1 cellular context compared by ENCODE assay signal in genomic region chr1:27862671-27863551, GRCh38.
TF ChIP-seq lines count a peak whose summit lies in the region.

No MANE protein-coding gene starts in this region.

TF ChIP-seq in GM12878, 131 proteins besides CTCF, POLR2A, EP300 and RAD21 (continues in another document):
- TF ChIP-seq ZNF217 (IDR thresholded peaks at IDR 0.05): no peak
- TF ChIP-seq ASH2L (IDR thresholded peaks at IDR 0.05; ENCODE audit: borderline replicate concordance, low read depth): no peak; the same call in 1 of the 2 replicates
- no peak for TF ChIP-seq SUZ12 (IDR thresholded peaks at IDR 0.05; ENCODE audit: unreplicated experiment)
- TF ChIP-seq MLLT1 (IDR thresholded peaks at IDR 0.05): peak; percentile 61; the same call in 1 of the 2 replicates
- TF ChIP-seq FOXK2 (IDR thresholded peaks at IDR 0.05): no peak
- TF ChIP-seq CHD4 (IDR thresholded peaks at IDR 0.05): no peak
- TF ChIP-seq ELK1 (IDR thresholded peaks at IDR 0.05; ENCODE audit: low read depth, low read length): no peak
- TF ChIP-seq MAX (IDR thresholded peaks at IDR 0.05; ENCODE audit: low read depth, low read length): 0 out of 2 replicates have a peak, but pooled peaks have one; percentile 9
- TF ChIP-seq ZBED1 (IDR thresholded peaks at IDR 0.05; ENCODE audit: borderline replicate concordance): no peak
- no peak for TF ChIP-seq POLR2AphosphoS2 (IDR thresholded peaks at IDR 0.05; ENCODE audit: low read depth, low read length)
- no peak for TF ChIP-seq HDAC6 (IDR thresholded peaks at IDR 0.05; ENCODE audit: unreplicated experiment)
- TF ChIP-seq MTA2 (IDR thresholded peaks at IDR 0.05; ENCODE audit: low read depth): peak; percentile 81
- TF ChIP-seq MEF2A (IDR thresholded peaks at IDR 0.05; ENCODE audit: insufficient read depth, low read depth, low read length): no peak
- TF ChIP-seq NFYA (IDR thresholded peaks at IDR 0.05; ENCODE audit: borderline replicate concordance, low read depth, low read length): no peak
- no peak for TF ChIP-seq ZNF207 (IDR thresholded peaks at IDR 0.05; ENCODE audit: borderline replicate concordance)
- TF ChIP-seq IKZF1 (conservative IDR thresholded peaks at IDR 0.05): peak; percentile 97
- peak; percentile 75; the same call in 1 of the 2 replicates for TF ChIP-seq DPF2 (IDR thresholded peaks at IDR 0.05)
- TF ChIP-seq NR2C1 (IDR thresholded peaks at IDR 0.05): no peak
- TF ChIP-seq ETV6 (conservative IDR thresholded peaks at IDR 0.05 in 1 of 2, IDR thresholded peaks at IDR 0.05 in 1 of 2; ENCODE audit: borderline replicate concordance in 1 of 2, low read depth in 1 of 2): no peak
- no peak for TF ChIP-seq ZNF24 (IDR thresholded peaks at IDR 0.05)
- TF ChIP-seq TCF3 (IDR thresholded peaks at IDR 0.05; ENCODE audit: borderline replicate concordance, insufficient read depth, low read depth, low read length): no peak
- no peak for TF ChIP-seq RFX5 (IDR thresholded peaks at IDR 0.05; ENCODE audit: low read depth, low read length)
- TF ChIP-seq RCOR1 (conservative IDR thresholded peaks at IDR 0.05; ENCODE audit: low read depth, low read length): no peak
- no peak for TF ChIP-seq ATF3 (IDR thresholded peaks at IDR 0.05; ENCODE audit: borderline replicate concordance, extremely low read depth, low read depth, low read length)
- TF ChIP-seq MTA3 (IDR thresholded peaks at IDR 0.05; ENCODE audit: borderline replicate concordance, low read length): no peak; the same call in 1 of the 2 replicates
- TF ChIP-seq CBFB (IDR thresholded peaks at IDR 0.05; ENCODE audit: low read depth): no peak
- TF ChIP-seq USF1 (IDR thresholded peaks at IDR 0.05; ENCODE audit: borderline replicate concordance, extremely low read length, insufficient read depth, low read depth, low read length): no peak
- no peak for TF ChIP-seq NKRF (conservative IDR thresholded peaks at IDR 0.05)
- no peak for TF ChIP-seq YBX1 (IDR thresholded peaks at IDR 0.05)
- no peak for TF ChIP-seq SIN3A (IDR thresholded peaks at IDR 0.05; ENCODE audit: low read depth, low read length)
- peak; percentile 53 for TF ChIP-seq PBX3 (IDR thresholded peaks at IDR 0.05; ENCODE audit: insufficient replicate concordance, low read depth, low read length)
- TF ChIP-seq ZNF687 (IDR thresholded peaks at IDR 0.05): peak; percentile 84
- TF ChIP-seq SP1 (IDR thresholded peaks at IDR 0.05; ENCODE audit: low read depth, low read length): no peak
- TF ChIP-seq CHD2 (IDR thresholded peaks at IDR 0.05; ENCODE audit: borderline replicate concordance, low read depth, low read length): no peak
- TF ChIP-seq EED (IDR thresholded peaks at IDR 0.05; ENCODE audit: low read depth): peak; percentile 95
- peak; percentile 85 for TF ChIP-seq PAX5 (IDR thresholded peaks at IDR 0.05; ENCODE audit: borderline replicate concordance, low read depth, low read length)
- TF ChIP-seq E2F4 (IDR thresholded peaks at IDR 0.05; ENCODE audit: low read depth, low read length): no peak
- TF ChIP-seq CEBPZ (IDR thresholded peaks at IDR 0.05; ENCODE audit: low read depth, low read length): no peak
- no peak for TF ChIP-seq POLR2AphosphoS5 (IDR thresholded peaks at IDR 0.05; ENCODE audit: low read length)
- TF ChIP-seq STAT1 (conservative IDR thresholded peaks at IDR 0.05): no peak
- no peak for TF ChIP-seq KAT2A (conservative IDR thresholded peaks at IDR 0.05; ENCODE audit: control insufficient read depth, low read depth, low read length)
- TF ChIP-seq JUNB (IDR thresholded peaks at IDR 0.05): no peak
- TF ChIP-seq SKIL (IDR thresholded peaks at IDR 0.05; ENCODE audit: low read depth, poor library complexity, severe bottlenecking): no peak
